In the genomic region with DNA sequence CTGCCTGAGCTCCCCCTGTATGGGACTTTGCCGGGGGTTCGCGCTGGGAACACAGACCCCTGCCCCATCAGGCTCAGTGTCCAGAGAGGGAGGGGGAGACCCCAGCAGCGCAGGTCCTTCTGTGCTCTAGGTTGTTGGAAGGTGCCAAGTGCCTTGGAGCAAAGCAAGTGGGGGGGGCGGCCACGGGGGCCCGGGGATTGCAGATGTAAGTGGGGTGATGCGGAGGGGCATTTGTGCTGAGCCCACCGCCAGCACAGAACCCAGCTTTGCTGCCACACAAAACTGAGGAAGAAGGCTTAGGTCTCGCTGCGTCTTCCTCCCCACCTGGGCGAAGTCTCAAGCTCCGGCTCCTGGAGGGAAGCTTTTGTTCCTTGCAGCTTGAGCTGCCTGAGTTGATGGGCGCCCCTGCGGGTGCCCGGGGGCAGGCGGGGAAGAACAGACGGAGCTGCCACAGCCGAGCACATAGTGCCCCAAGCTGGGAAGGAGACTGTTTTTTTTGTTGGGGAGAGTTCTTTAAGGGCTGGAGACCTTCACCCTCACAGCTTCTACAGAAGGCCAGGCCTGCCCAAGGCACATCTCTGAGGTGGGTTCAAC, we compare ENCODE assay signal across 2 cellular contexts.
TF ChIP-seq lines count a peak whose summit lies in the region.

No MANE protein-coding gene starts in this region.

TF ChIP-seq in GM23338, 12 proteins besides CTCF, POLR2A, EP300 and RAD21 (continues in another document):
- TF ChIP-seq, protein P1, sequence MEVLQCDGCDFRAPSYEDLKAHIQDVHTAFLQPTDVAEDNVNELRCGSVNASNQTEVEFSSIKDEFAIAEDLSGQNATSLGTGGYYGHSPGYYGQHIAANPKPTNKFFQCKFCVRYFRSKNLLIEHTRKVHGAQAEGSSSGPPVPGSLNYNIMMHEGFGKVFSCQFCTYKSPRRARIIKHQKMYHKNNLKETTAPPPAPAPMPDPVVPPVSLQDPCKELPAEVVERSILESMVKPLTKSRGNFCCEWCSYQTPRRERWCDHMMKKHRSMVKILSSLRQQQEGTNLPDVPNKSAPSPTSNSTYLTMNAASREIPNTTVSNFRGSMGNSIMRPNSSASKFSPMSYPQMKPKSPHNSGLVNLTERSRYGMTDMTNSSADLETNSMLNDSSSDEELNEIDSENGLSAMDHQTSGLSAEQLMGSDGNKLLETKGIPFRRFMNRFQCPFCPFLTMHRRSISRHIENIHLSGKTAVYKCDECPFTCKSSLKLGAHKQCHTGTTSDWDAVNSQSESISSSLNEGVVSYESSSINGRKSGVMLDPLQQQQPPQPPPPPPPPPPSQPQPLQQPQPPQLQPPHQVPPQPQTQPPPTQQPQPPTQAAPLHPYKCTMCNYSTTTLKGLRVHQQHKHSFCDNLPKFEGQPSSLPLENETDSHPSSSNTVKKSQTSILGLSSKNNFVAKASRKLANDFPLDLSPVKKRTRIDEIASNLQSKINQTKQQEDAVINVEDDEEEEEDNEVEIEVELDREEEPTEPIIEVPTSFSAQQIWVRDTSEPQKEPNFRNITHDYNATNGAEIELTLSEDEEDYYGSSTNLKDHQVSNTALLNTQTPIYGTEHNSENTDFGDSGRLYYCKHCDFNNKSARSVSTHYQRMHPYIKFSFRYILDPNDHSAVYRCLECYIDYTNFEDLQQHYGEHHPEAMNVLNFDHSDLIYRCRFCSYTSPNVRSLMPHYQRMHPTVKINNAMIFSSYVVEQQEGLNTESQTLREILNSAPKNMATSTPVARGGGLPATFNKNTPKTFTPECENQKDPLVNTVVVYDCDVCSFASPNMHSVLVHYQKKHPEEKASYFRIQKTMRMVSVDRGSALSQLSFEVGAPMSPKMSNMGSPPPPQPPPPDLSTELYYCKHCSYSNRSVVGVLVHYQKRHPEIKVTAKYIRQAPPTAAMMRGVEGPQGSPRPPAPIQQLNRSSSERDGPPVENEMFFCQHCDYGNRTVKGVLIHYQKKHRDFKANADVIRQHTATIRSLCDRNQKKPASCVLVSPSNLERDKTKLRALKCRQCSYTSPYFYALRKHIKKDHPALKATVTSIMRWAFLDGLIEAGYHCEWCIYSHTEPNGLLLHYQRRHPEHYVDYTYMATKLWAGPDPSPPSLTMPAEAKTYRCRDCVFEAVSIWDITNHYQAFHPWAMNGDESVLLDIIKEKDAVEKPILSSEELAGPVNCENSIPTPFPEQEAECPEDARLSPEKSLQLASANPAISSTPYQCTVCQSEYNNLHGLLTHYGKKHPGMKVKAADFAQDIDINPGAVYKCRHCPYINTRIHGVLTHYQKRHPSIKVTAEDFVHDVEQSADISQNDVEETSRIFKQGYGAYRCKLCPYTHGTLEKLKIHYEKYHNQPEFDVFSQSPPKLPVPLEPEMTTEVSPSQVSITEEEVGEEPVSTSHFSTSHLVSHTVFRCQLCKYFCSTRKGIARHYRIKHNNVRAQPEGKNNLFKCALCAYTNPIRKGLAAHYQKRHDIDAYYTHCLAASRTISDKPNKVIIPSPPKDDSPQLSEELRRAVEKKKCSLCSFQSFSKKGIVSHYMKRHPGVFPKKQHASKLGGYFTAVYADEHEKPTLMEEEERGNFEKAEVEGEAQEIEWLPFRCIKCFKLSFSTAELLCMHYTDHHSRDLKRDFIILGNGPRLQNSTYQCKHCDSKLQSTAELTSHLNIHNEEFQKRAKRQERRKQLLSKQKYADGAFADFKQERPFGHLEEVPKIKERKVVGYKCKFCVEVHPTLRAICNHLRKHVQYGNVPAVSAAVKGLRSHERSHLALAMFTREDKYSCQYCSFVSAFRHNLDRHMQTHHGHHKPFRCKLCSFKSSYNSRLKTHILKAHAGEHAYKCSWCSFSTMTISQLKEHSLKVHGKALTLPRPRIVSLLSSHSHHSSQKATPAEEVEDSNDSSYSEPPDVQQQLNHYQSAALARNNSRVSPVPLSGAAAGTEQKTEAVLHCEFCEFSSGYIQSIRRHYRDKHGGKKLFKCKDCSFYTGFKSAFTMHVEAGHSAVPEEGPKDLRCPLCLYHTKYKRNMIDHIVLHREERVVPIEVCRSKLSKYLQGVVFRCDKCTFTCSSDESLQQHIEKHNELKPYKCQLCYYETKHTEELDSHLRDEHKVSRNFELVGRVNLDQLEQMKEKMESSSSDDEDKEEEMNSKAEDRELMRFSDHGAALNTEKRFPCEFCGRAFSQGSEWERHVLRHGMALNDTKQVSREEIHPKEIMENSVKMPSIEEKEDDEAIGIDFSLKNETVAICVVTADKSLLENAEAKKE (CRISPR knock-in tag; IDR thresholded peaks at IDR 0.05): no peak
- no peak for TF ChIP-seq EZH2 (IDR thresholded peaks at IDR 0.05; ENCODE audit: low read depth, unreplicated experiment)
- TF ChIP-seq JUNB (IDR thresholded peaks at IDR 0.05; ENCODE audit: unreplicated experiment): no peak
- TF ChIP-seq ZNF114 (CRISPR knock-in tag; IDR thresholded peaks at IDR 0.05): no peak
- TF ChIP-seq EZH2phosphoT487 (IDR thresholded peaks at IDR 0.05; ENCODE audit: unreplicated experiment): no peak
- TF ChIP-seq, protein P2, sequence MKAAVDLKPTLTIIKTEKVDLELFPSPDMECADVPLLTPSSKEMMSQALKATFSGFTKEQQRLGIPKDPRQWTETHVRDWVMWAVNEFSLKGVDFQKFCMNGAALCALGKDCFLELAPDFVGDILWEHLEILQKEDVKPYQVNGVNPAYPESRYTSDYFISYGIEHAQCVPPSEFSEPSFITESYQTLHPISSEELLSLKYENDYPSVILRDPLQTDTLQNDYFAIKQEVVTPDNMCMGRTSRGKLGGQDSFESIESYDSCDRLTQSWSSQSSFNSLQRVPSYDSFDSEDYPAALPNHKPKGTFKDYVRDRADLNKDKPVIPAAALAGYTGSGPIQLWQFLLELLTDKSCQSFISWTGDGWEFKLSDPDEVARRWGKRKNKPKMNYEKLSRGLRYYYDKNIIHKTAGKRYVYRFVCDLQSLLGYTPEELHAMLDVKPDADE (IDR thresholded peaks at IDR 0.05): no peak
- TF ChIP-seq STAT1 (IDR thresholded peaks at IDR 0.05; ENCODE audit: unreplicated experiment): no peak
- no peak for TF ChIP-seq ZNF331 (CRISPR knock-in tag; IDR thresholded peaks at IDR 0.05; ENCODE audit: low read depth)
- TF ChIP-seq CREB1 (CRISPR knock-in tag; IDR thresholded peaks at IDR 0.05; ENCODE audit: low read depth): no peak
- TF ChIP-seq NANOG (IDR thresholded peaks at IDR 0.05; ENCODE audit: borderline replicate concordance): no peak
- no peak for TF ChIP-seq POLR2AphosphoS5 (IDR thresholded peaks at IDR 0.05; ENCODE audit: low read depth)

TF ChIP-seq in H1, 55 proteins besides CTCF, POLR2A, EP300 and RAD21:
- TF ChIP-seq KDM5A (IDR thresholded peaks at IDR 0.05; ENCODE audit: low read length) (no peak), RBBP5 (IDR thresholded peaks at IDR 0.05; ENCODE audit: borderline replicate concordance, low read depth, low read length) (0 out of 2 replicates have a peak, but pooled peaks have one; percentile 5), NANOG (IDR thresholded peaks at IDR 0.05; ENCODE audit: insufficient read depth, low read depth, low read length, poor library complexity, severe bottlenecking) (peak; percentile 84)
